In genomic region chr16:69240336-69240735, GRCh38 we compare ENCODE assay signal across 18 cellular contexts. TPM values are rescaled to one million over a fixed set of nuclear protein-coding genes. Genes with fewer than 3 reads are reported as not detected.
DNase-seq lines count a peak whose midpoint lies in the region; ATAC-seq and TF ChIP-seq lines count a peak whose summit lies in the region.
"Had no signal": no experiment of that assay in that cellular context is flagged by ENCODE, and none has a peak within 500 bp of the region (broad histone marks: within the 10 kb centered on the region; RNA-seq: fewer than 3 reads in every experiment).

No MANE protein-coding gene starts in this region.

- no peak overlapping the region for H3K14ac ChIP-seq in trophoblast cell (ENCODE audit: low read length)

- no peaks in the 10 kb centered on the region for H3K9me2 ChIP-seq in SK-N-SH

- H2AK5ac ChIP-seq in trophoblast cell (ENCODE audit: low read length) = no peak overlapping the region

- H3K4me2 ChIP-seq in SK-N-SH (no peak overlapping the region), trophoblast cell (ENCODE audit: low read length) (no peak overlapping the region)

- no peak overlapping the region for H3K18ac ChIP-seq in trophoblast cell (ENCODE audit: low read length)

- H3K9me3 ChIP-seq in SK-N-SH = no peaks in the 10 kb centered on the region
- H3K9me3 ChIP-seq in trophoblast cell (ENCODE audit: insufficient read depth, low read depth, low read length) = no peaks in the 10 kb centered on the region
- H3K9me3 ChIP-seq in vagina = no peaks in the 10 kb centered on the region
- H3K9me3 ChIP-seq: Peyer's patch had no signal

- H2BK120ac ChIP-seq in trophoblast cell (ENCODE audit: insufficient read depth, low read length, poor library complexity) = no peak overlapping the region

- DNase-seq in SK-N-SH (no peak), amniotic epithelial cell (ENCODE audit: low read depth) (peak; percentile 79), fibroblast of villous mesenchyme (ENCODE audit: low read depth) (peak; percentile 52), trophoblast cell (no peak), superior temporal gyrus (ENCODE audit: extremely low spot score) (no peak), vagina (ENCODE audit: extremely low spot score in 2 of 2) (no peak)
- DNase-seq: GDM1, H7, Kasumi-1, NCI-H1105 treated with DMSO at 0.1 percent for 48 hours, NCI-H187, NCI-H2171, NCI-H82, Peyer's patch, Right ventricle myocardium superior had no signal

- H4K8ac ChIP-seq in trophoblast cell (ENCODE audit: low read depth, low read length) = no peak overlapping the region

- H3K27ac ChIP-seq in SK-N-SH (ENCODE audit: low read depth in 2 of 2, low read length in 1 of 2) (peak overlapping the region in 1 of 2 experiments; percentile 19; a peak in 2 of 4 replicates), trophoblast cell (ENCODE audit: low read depth, low read length) (no peak overlapping the region), vagina (no peak overlapping the region)
- H3K27ac ChIP-seq: 22Rv1, Peyer's patch had no signal

- H3K4me1 ChIP-seq in SK-N-SH (ENCODE audit: control insufficient read depth in 1 of 2, insufficient read depth in 2 of 2, low read depth in 1 of 2, low read length in 1 of 2) (peaks cover 0 to 4% of the 10 kb centered on the region in 2 experiments; a peak in 2 of 4 replicates), trophoblast cell (ENCODE audit: control insufficient read depth in 1 of 2, insufficient read depth in 2 of 2, low read length in 2 of 2) (no peaks in the 10 kb centered on the region), vagina (peaks cover 71% of the 10 kb centered on the region)

- no peak overlapping the region for H2AFZ ChIP-seq in SK-N-SH (ENCODE audit: low read depth)
- H2AFZ ChIP-seq in trophoblast cell (ENCODE audit: insufficient read depth, low read length, poor library complexity) = no peak overlapping the region

- H4K20me1 ChIP-seq in SK-N-SH (ENCODE audit: insufficient read depth) = peaks cover 20% of the 10 kb centered on the region; the same call in 1 of the 2 replicates

- H3K4me3 ChIP-seq in SK-N-SH (ENCODE audit: low read depth in 2 of 2, low read length in 1 of 2) = no peak overlapping the region
- no peak overlapping the region for H3K4me3 ChIP-seq in fibroblast of villous mesenchyme (ENCODE audit: low read depth, low read length)
- no peak overlapping the region for H3K4me3 ChIP-seq in trophoblast cell (ENCODE audit: low read depth, low read length)
- no peak overlapping the region for H3K4me3 ChIP-seq in vagina
- H3K4me3 ChIP-seq: Peyer's patch had no signal

- peaks cover 66% of the 10 kb centered on the region for H3K79me2 ChIP-seq in SK-N-SH (ENCODE audit: insufficient read depth)
- no peaks in the 10 kb centered on the region for H3K79me2 ChIP-seq in trophoblast cell (ENCODE audit: control insufficient read depth, insufficient read depth, low read length, poor library complexity)

- H3K9ac ChIP-seq in SK-N-SH (no peak overlapping the region), trophoblast cell (ENCODE audit: low read length) (no peak overlapping the region)

- no peak for ATAC-seq in SK-N-SH treated with all-trans-retinoic acid at 6 μM for 48 hours
- no peak for ATAC-seq in HG02885 (IDR thresholded peaks at IDR 0.05; ENCODE audit: poor library complexity, unreplicated experiment)

- no peaks in the 10 kb centered on the region for H3K79me1 ChIP-seq in trophoblast cell (ENCODE audit: low read length)

- TF ChIP-seq CTCF in SK-N-SH (IDR thresholded peaks at IDR 0.05) (no peak), fibroblast of villous mesenchyme (IDR thresholded peaks at IDR 0.05; ENCODE audit: insufficient read depth, low read depth, low read length) (no peak), vagina (IDR thresholded peaks at IDR 0.05) (no peak)

- TF ChIP-seq EP300 in SK-N-SH (IDR thresholded peaks at IDR 0.05; ENCODE audit: borderline replicate concordance in 1 of 2, low read depth in 1 of 2, low read length in 1 of 2) = no peak

- no peak overlapping the region for H2BK5ac ChIP-seq in trophoblast cell (ENCODE audit: low read depth, low read length, poor library complexity)

- POLR2A ChIA-PET in SK-N-SH (lab: Yijun Ruan, JAX) = no interaction called here

- no peaks in the 10 kb centered on the region for H3K36me3 ChIP-seq in SK-N-SH (replicated peaks in 1 of 2; ENCODE audit: control insufficient read depth in 1 of 2, insufficient read depth in 2 of 2, low read length in 1 of 2)
- no peaks in the 10 kb centered on the region for H3K36me3 ChIP-seq in trophoblast cell (ENCODE audit: control insufficient read depth in 1 of 2, insufficient read depth in 2 of 2, low read length in 2 of 2)
- no peaks in the 10 kb centered on the region for H3K36me3 ChIP-seq in vagina
- H3K36me3 ChIP-seq: Peyer's patch had no signal

- CTCF ChIA-PET in SK-N-SH (lab: Yijun Ruan, JAX) = interaction anchor here (0.6 to 1.1 kb wide), 2 partner anchors 61 to 800 kb away, joined by 3 to 4 read pairs; no protein-coding TSS in a partner anchor

- WGBS in SK-N-SH (ENCODE audit: low lambda C conversion rate) = 82% methylated on average over 2 of the region's 2 CpGs
- WGBS in trophoblast cell (ENCODE audit: extremely low coverage, insufficient coverage, insufficient read length) = 100% methylated on average over 1 of the region's 2 CpGs

- H3F3A ChIP-seq in SK-N-SH (replicated peaks; ENCODE audit: insufficient read depth) = peaks cover 8% of the 10 kb centered on the region

- intact Hi-C loops in vagina (cut with DNase I) = no loop called here

- H2BK12ac ChIP-seq in trophoblast cell (ENCODE audit: low read length) = no peak overlapping the region

- TF ChIP-seq POLR2A in vagina (IDR thresholded peaks at IDR 0.05) = no peak

- H4K12ac ChIP-seq in trophoblast cell (ENCODE audit: low read depth, low read length) = no peak overlapping the region

- H3K23ac ChIP-seq in trophoblast cell (ENCODE audit: low read length) = no peak overlapping the region

- no peak for TF ChIP-seq RAD21 in SK-N-SH (IDR thresholded peaks at IDR 0.05; ENCODE audit: low read length)

- H3K27me3 ChIP-seq in SK-N-SH (ENCODE audit: insufficient read depth) (no peaks in the 10 kb centered on the region), trophoblast cell (ENCODE audit: insufficient read depth, low read length) (no peaks in the 10 kb centered on the region), vagina (no peaks in the 10 kb centered on the region)
- H3K27me3 ChIP-seq: Peyer's patch had no signal

- no peak overlapping the region for H3K4ac ChIP-seq in trophoblast cell (ENCODE audit: low read depth, low read length)

- H4K91ac ChIP-seq in trophoblast cell (ENCODE audit: low read depth, low read length) = no peak overlapping the region

TF ChIP-seq in SK-N-SH, 30 proteins besides CTCF, POLR2A, EP300 and RAD21:
- TF ChIP-seq USF1 (IDR thresholded peaks at IDR 0.05; ENCODE audit: borderline replicate concordance, low read depth) (no peak), FOXM1 (IDR thresholded peaks at IDR 0.05; ENCODE audit: low read depth) (no peak), FOSL2 (IDR thresholded peaks at IDR 0.05; ENCODE audit: borderline replicate concordance, low read depth) (0 out of 2 replicates have a peak, but pooled peaks have one; percentile 17)

TF ChIP-seq in SK-N-SH treated with all-trans-retinoic acid at 6 μM for 48 hours, 23 proteins besides CTCF, POLR2A, EP300 and RAD21 (continues in another document):
- no peak for TF ChIP-seq ISL1 (CRISPR knock-in tag; IDR thresholded peaks at IDR 0.05)
- no peak for TF ChIP-seq CREB5 (CRISPR knock-in tag; IDR thresholded peaks at IDR 0.05; ENCODE audit: low read depth)
- no peak for TF ChIP-seq SNAI2 (CRISPR knock-in tag; IDR thresholded peaks at IDR 0.05)
- no peak for TF ChIP-seq ZFP3 (CRISPR knock-in tag; IDR thresholded peaks at IDR 0.05)
- no peak for TF ChIP-seq ZFP30 (CRISPR knock-in tag; IDR thresholded peaks at IDR 0.05)
- TF ChIP-seq ZC3H10 (CRISPR knock-in tag; IDR thresholded peaks at IDR 0.05) = no peak
- TF ChIP-seq ZNF70 (CRISPR knock-in tag; IDR thresholded peaks at IDR 0.05) = no peak
- TF ChIP-seq TCF4 (CRISPR knock-in tag; IDR thresholded peaks at IDR 0.05; ENCODE audit: borderline replicate concordance) = no peak
- no peak for TF ChIP-seq PATZ1 (CRISPR knock-in tag; IDR thresholded peaks at IDR 0.05; ENCODE audit: borderline replicate concordance)

RNA-seq across cellular contexts. Expression of gene SNTB2, which starts 53.4 kb away (rescaled TPM):
- polyA plus RNA-seq in SK-N-SH (2012; rRNA removed) = 13.0 and 14.4 TPM in 2 replicates
- polyA plus RNA-seq in SK-N-SH (2012; cell fraction: cytosol; rRNA removed) = 10.2 and 11.4 TPM in 2 replicates
- polyA plus RNA-seq in SK-N-SH (2012; cell fraction: nucleus; rRNA removed) = 11.8 and 24.0 TPM in 2 replicates
- total RNA-seq in fibroblast of villous mesenchyme (40.9 and 73.4 TPM in 2 replicates), vagina (50.8 TPM)
- 5.3 TPM in 2 replicates for polyA plus RNA-seq in trophoblast cell (2013)

Comparison
In these comparisons a context has a peak if more than half of its experiments do, and no peak if none do; other contexts are left out.
1. DNase-seq: peak in amniotic epithelial cell (single experiment) and fibroblast of villous mesenchyme (single experiment); none in SK-N-SH (single experiment), trophoblast cell (0 of 2), superior temporal gyrus (single experiment) and vagina (0 of 2).